Comparison of ENCODE assay signal across 32 cellular contexts in genomic region chr7:35617076-35617475, GRCh38.
DNase-seq lines count a peak whose midpoint lies in the region; TF ChIP-seq lines count a peak whose summit lies in the region.
"Had no signal": no experiment of that assay in that cellular context is flagged by ENCODE, and none has a peak within 500 bp of the region (broad histone marks: within the 10 kb centered on the region; RNA-seq: fewer than 3 reads in every experiment).

No MANE protein-coding gene starts in this region.

- H3F3A ChIP-seq in neural progenitor cell (ENCODE audit: low read depth), result no peaks in the 10 kb centered on the region

- H3K79me2 ChIP-seq in neural progenitor cell (ENCODE audit: low read depth), result no peaks in the 10 kb centered on the region

- H3K9me3 Mint-ChIP-seq in chondrocyte (ENCODE audit: low read depth) (no peaks in the 10 kb centered on the region), neural progenitor cell (no peaks in the 10 kb centered on the region)
- H3K9me3 Mint-ChIP-seq: activated CD4-positive, alpha-beta T cell treated with anti-CD3 and anti-CD28 coated beads, Interleukin-2, amount 10 ng/mL, durations not matched to agents 24 days and 14 days; activated T-helper 2 cell treated with anti-CD3 and anti-CD28 coated beads, Interferon-gamma antibody, Interleukin-2, Interleukin-4, amounts not matched to agents 10 μg/mL and 5 μg/mL and 100 μg/mL, durations not matched to agents 14 hours and 24 hours and 36 hours; CD4-positive, alpha-beta memory T cell; effector memory CD8-positive, alpha-beta T cell; nephron; T-helper 2 cell treated with Interferon-gamma antibody and Interleukin-4, amounts not matched to agents 5 μg/mL and 100 μg/mL, for 36 hours had no signal

- H3K36me3 Mint-ChIP-seq in chondrocyte (ENCODE audit: low read depth) (peaks cover 13% of the 10 kb centered on the region), neural progenitor cell (no peaks in the 10 kb centered on the region)

- H3K9me3 ChIP-seq in neural progenitor cell (ENCODE audit: low read depth), result no peaks in the 10 kb centered on the region
- H3K9me3 ChIP-seq: ovary, suprapubic skin, upper lobe of right lung had no signal

- TF ChIP-seq CTCF in chondrocyte (IDR thresholded peaks at IDR 0.05), result no peak
- no peak for TF ChIP-seq CTCF in neural progenitor cell (IDR thresholded peaks at IDR 0.05)

- H3K4me3 Mint-ChIP-seq in chondrocyte (ENCODE audit: unreplicated experiment) (no peak overlapping the region), neural progenitor cell (no peak overlapping the region)
- H3K4me3 Mint-ChIP-seq: activated CD4-positive, alpha-beta T cell treated with anti-CD3 and anti-CD28 coated beads, Interleukin-2, amount 10 ng/mL, durations not matched to agents 24 days and 14 days; CD4-positive, alpha-beta memory T cell; effector memory CD8-positive, alpha-beta T cell; nephron; T-helper 2 cell treated with Interferon-gamma antibody and Interleukin-4, amounts not matched to agents 5 μg/mL and 100 μg/mL, for 36 hours had no signal

- H3K27me3 Mint-ChIP-seq in chondrocyte (ENCODE audit: low read depth) (no peaks in the 10 kb centered on the region), neural progenitor cell (ENCODE audit: insufficient read depth, low read depth) (no peaks in the 10 kb centered on the region)
- H3K27me3 Mint-ChIP-seq: CD4-positive, alpha-beta memory T cell; effector memory CD8-positive, alpha-beta T cell had no signal

- H3K4me2 ChIP-seq in neural progenitor cell, result no peak overlapping the region

- H3K9ac ChIP-seq in neural progenitor cell, result no peak overlapping the region

- peak; percentile 10 for DNase-seq in A172 (ENCODE audit: low spot score)
- peak; percentile 41 for DNase-seq in LHCN-M2 (ENCODE audit: low read depth)
- no peak for DNase-seq in chondrocyte (ENCODE audit: low spot score)
- peak; percentile 22 for DNase-seq in hepatic stellate cell (ENCODE audit: low spot score)
- no peak for DNase-seq in neural progenitor cell (ENCODE audit: low spot score)
- no peak for DNase-seq in COLO668 (lab: John Stamatoyannopoulos, UW; ENCODE audit: unreplicated experiment)
- DNase-seq in SW480 (ENCODE audit: low spot score), result no peak
- no peak for DNase-seq in islet precursor cell
- DNase-seq: activated CD8-positive, alpha-beta memory T cell treated with anti-CD3 and anti-CD28 coated beads for 24 hours; activated naive CD4-positive, alpha-beta T cell treated with anti-CD3 and anti-CD28 coated beads, Interleukin-2, amount 50 U/mL, for 16 hours; activated T-cell treated with anti-CD3 and anti-CD28 coated beads for 4 hours; amygdala; caudate nucleus; CD4-positive, alpha-beta memory T cell; effector memory CD8-positive, alpha-beta T cell; H7; hypothalamus; Kasumi-1; left colon; mammary epithelial cell; NCI-H1436 treated with DMSO at 0.1 percent for 48 hours; NCI-H2081 treated with DMSO at 0.1 percent for 48 hours; ovary; Right ventricle myocardium superior; stimulated activated naive CD4-positive, alpha-beta T cell treated with Interleukin-2 at 50 U/mL for 16 hours; upper lobe of right lung had no signal

- H3K4me1 Mint-ChIP-seq in chondrocyte (ENCODE audit: low read depth) (peaks cover 24% of the 10 kb centered on the region), neural progenitor cell (no peaks in the 10 kb centered on the region)
- H3K4me1 Mint-ChIP-seq: activated CD4-positive, alpha-beta T cell treated with anti-CD3 and anti-CD28 coated beads, Interleukin-2, amount 10 ng/mL, durations not matched to agents 24 days and 14 days had no signal

- no peaks in the 10 kb centered on the region for H3K4me1 ChIP-seq in neural progenitor cell
- H3K4me1 ChIP-seq: suprapubic skin, upper lobe of right lung had no signal

- no peak overlapping the region for H3K4me3 ChIP-seq in neural progenitor cell
- H3K4me3 ChIP-seq: ovary, suprapubic skin, upper lobe of right lung had no signal

- H3K27me3 ChIP-seq in neural progenitor cell, result no peaks in the 10 kb centered on the region
- H3K27me3 ChIP-seq: ovary, suprapubic skin, upper lobe of right lung had no signal

- H3K27ac ChIP-seq in neural progenitor cell, result no peak overlapping the region
- H3K27ac ChIP-seq: ovary, suprapubic skin, upper lobe of right lung, VCaP had no signal

- no peaks in the 10 kb centered on the region for H3K36me3 ChIP-seq in neural progenitor cell
- H3K36me3 ChIP-seq: ovary, suprapubic skin, upper lobe of right lung had no signal

- H2AFZ ChIP-seq in neural progenitor cell (replicated peaks), result no peak overlapping the region

- H4K20me1 ChIP-seq in neural progenitor cell (ENCODE audit: low read depth), result no peaks in the 10 kb centered on the region

- H3K27ac Mint-ChIP-seq in chondrocyte (ENCODE audit: unreplicated experiment), result peak overlapping the region; percentile 34
- no peak overlapping the region for H3K27ac Mint-ChIP-seq in neural progenitor cell
- H3K27ac Mint-ChIP-seq: activated CD4-positive, alpha-beta T cell treated with anti-CD3 and anti-CD28 coated beads, Interleukin-2, amount 10 ng/mL, durations not matched to agents 24 days and 14 days; activated T-helper 2 cell treated with anti-CD3 and anti-CD28 coated beads, Interferon-gamma antibody, Interleukin-2, Interleukin-4, amounts not matched to agents 10 μg/mL and 5 μg/mL and 100 μg/mL, durations not matched to agents 14 hours and 24 hours and 36 hours; CD4-positive, alpha-beta memory T cell; effector memory CD8-positive, alpha-beta T cell; nephron; T-helper 2 cell treated with Interferon-gamma antibody and Interleukin-4, amounts not matched to agents 5 μg/mL and 100 μg/mL, for 36 hours had no signal

Comparison
In these comparisons a context has a peak if more than half of its experiments do, and no peak if none do; other contexts are left out.
1. DNase-seq: peak in A172 (single experiment), LHCN-M2 (single experiment) and hepatic stellate cell (single experiment); none in chondrocyte (single experiment), neural progenitor cell (single experiment), COLO668 (single experiment), SW480 (single experiment) and islet precursor cell (single experiment).